Comparison of ENCODE assay signal across 20 cellular contexts in genomic region chr16:87819983-87820382, GRCh38.
DNase-seq lines count a peak whose midpoint lies in the region; ATAC-seq and TF ChIP-seq lines count a peak whose summit lies in the region.
"Had no signal": no experiment of that assay in that cellular context is flagged by ENCODE, and none has a peak within 500 bp of the region (broad histone marks: within the 10 kb centered on the region; RNA-seq: fewer than 3 reads in every experiment).

No MANE protein-coding gene starts in this region.

- peak overlapping the region; percentile 32; the same call in 1 of the 2 replicates for H3K9ac ChIP-seq in iPS-20b (ENCODE audit: low read depth, low read length)
- H3K9ac ChIP-seq: SK-N-SH had no signal

- no peak for ATAC-seq in activated naive CD8-positive, alpha-beta T cell treated with anti-CD3 and anti-CD28 coated beads, Interleukin-2, amount 50 U/mL, for 24 hours
- ATAC-seq in GM19463 (IDR thresholded peaks at IDR 0.05; ENCODE audit: unreplicated experiment): no peak
- ATAC-seq: PC-3 had no signal

- DNase-seq in activated naive CD8-positive, alpha-beta T cell treated with anti-CD3 and anti-CD28 coated beads, Interleukin-2, amount 50 U/mL, for 24 hours: no peak
- DNase-seq in RWPE1 (ENCODE audit: low spot score): no peak
- DNase-seq in NOMO-1 (lab: John Stamatoyannopoulos, UW; ENCODE audit: unreplicated experiment in 2 of 2): no peak
- no peak for DNase-seq in coronary artery (ENCODE audit: low spot score)
- DNase-seq in epidermal melanocyte (ENCODE audit: insufficient read length, low spot score): no peak
- DNase-seq: CD4-positive, CD25-positive, alpha-beta regulatory T cell; EL; HCEC 1CT; MG63; NCI-H1417; NCI-H187; NCI-H446; NCI-H526; PC-3; SHP77 treated with DMSO at 0.1 percent for 48 hours; SK-N-SH had no signal

- H3K36me3 ChIP-seq in iPS-20b (ENCODE audit: insufficient read depth, low read depth, low read length): no peaks in the 10 kb centered on the region
- H3K36me3 ChIP-seq: MG63 had no signal

- H3K27me3 Mint-ChIP-seq in activated naive CD8-positive, alpha-beta T cell: no peaks in the 10 kb centered on the region
- no peaks in the 10 kb centered on the region for H3K27me3 Mint-ChIP-seq in activated naive CD8-positive, alpha-beta T cell treated with anti-CD3 and anti-CD28 coated beads, Interleukin-2, amount 50 U/mL, for 24 hours
- H3K27me3 Mint-ChIP-seq: CD4-positive, CD25-positive, alpha-beta regulatory T cell had no signal

- H3K9me3 ChIP-seq in iPS-20b (ENCODE audit: insufficient read depth, low read depth, low read length): peaks cover 13% of the 10 kb centered on the region

- H3K36me3 Mint-ChIP-seq in activated naive CD8-positive, alpha-beta T cell: no peaks in the 10 kb centered on the region
- H3K36me3 Mint-ChIP-seq in activated naive CD8-positive, alpha-beta T cell treated with anti-CD3 and anti-CD28 coated beads, Interleukin-2, amount 50 U/mL, for 24 hours (ENCODE audit: low read depth): no peaks in the 10 kb centered on the region
- H3K36me3 Mint-ChIP-seq: CD4-positive, CD25-positive, alpha-beta regulatory T cell had no signal

- no peaks in the 10 kb centered on the region; the same call in 1 of the 2 replicates for H3K27me3 ChIP-seq in iPS-20b (ENCODE audit: insufficient read depth, low read length)
- H3K27me3 ChIP-seq: MG63 had no signal

- POLR2A ChIA-PET in RWPE1 (lab: Yijun Ruan, JAX; ENCODE audit: low non-redundant PET): no interaction called here

- H3K9me3 Mint-ChIP-seq in activated naive CD8-positive, alpha-beta T cell (ENCODE audit: low read depth): no peaks in the 10 kb centered on the region
- H3K9me3 Mint-ChIP-seq in activated naive CD8-positive, alpha-beta T cell treated with anti-CD3 and anti-CD28 coated beads, Interleukin-2, amount 50 U/mL, for 24 hours: peaks cover 6% of the 10 kb centered on the region

- CTCF ChIA-PET in RWPE1 (lab: Yijun Ruan, JAX): interaction anchor here (1.5 kb wide), 1 partner anchor 41 kb away, joined by 9 read pairs; no protein-coding TSS in a partner anchor

- H3K4me1 ChIP-seq in iPS-20b (ENCODE audit: insufficient read depth, low read length): peaks cover 19% of the 10 kb centered on the region; the same call in 1 of the 2 replicates

- H3K4me3 ChIP-seq in iPS-20b (ENCODE audit: low read length) (no peak overlapping the region), coronary artery (no peak overlapping the region)
- H3K4me3 ChIP-seq: MG63 had no signal

- H3K4me3 Mint-ChIP-seq in activated naive CD8-positive, alpha-beta T cell: no peak overlapping the region
- H3K4me3 Mint-ChIP-seq in activated naive CD8-positive, alpha-beta T cell treated with anti-CD3 and anti-CD28 coated beads, Interleukin-2, amount 50 U/mL, for 24 hours: no peak overlapping the region
- H3K4me3 Mint-ChIP-seq: B cell; CD4-positive, CD25-positive, alpha-beta regulatory T cell had no signal

- peak overlapping the region; percentile 6 for H3K27ac Mint-ChIP-seq in activated naive CD8-positive, alpha-beta T cell
- no peak overlapping the region for H3K27ac Mint-ChIP-seq in activated naive CD8-positive, alpha-beta T cell treated with anti-CD3 and anti-CD28 coated beads, Interleukin-2, amount 50 U/mL, for 24 hours
- H3K27ac Mint-ChIP-seq: B cell had no signal

- H3K27ac ChIP-seq in RWPE1: peak overlapping the region; percentile 98
- no peak overlapping the region for H3K27ac ChIP-seq in iPS-20b (ENCODE audit: low read length)
- no peak overlapping the region for H3K27ac ChIP-seq in coronary artery

- H3K4me1 Mint-ChIP-seq in activated naive CD8-positive, alpha-beta T cell (ENCODE audit: low read depth): peaks cover 5% of the 10 kb centered on the region
- H3K4me1 Mint-ChIP-seq in activated naive CD8-positive, alpha-beta T cell treated with anti-CD3 and anti-CD28 coated beads, Interleukin-2, amount 50 U/mL, for 24 hours: peaks cover 5% of the 10 kb centered on the region

- TF ChIP-seq CTCF in RWPE1 (conservative IDR thresholded peaks at IDR 0.05; ENCODE audit: low read depth) (no peak), coronary artery (IDR thresholded peaks at IDR 0.05) (no peak)
